Comparison of ENCODE assay signal across 8 cellular contexts in genomic region chr4:109702950-109703663, GRCh38.
DNase-seq lines count a peak whose midpoint lies in the region; ATAC-seq and TF ChIP-seq lines count a peak whose summit lies in the region.

TSS of gene CASP6 (minus strand) at chr4:109703445. CDS start at chr4:109703395, 50 bp downstream.

- peaks cover 11% of the 10 kb centered on the region for H3K4me1 ChIP-seq in HUES6 (ENCODE audit: control insufficient read depth, insufficient read depth, low read length)
- H3K4me1 ChIP-seq in mucosa of rectum (ENCODE audit: control insufficient read depth in 2 of 2, insufficient read depth in 2 of 2, low read length in 2 of 2) = peaks cover 26 to 44% of the 10 kb centered on the region in 2 donors

- DNase-seq in DMS114 treated with DMSO at 0.1 percent for 48 hours (lab: John Stamatoyannopoulos, UW; ENCODE audit: unreplicated experiment) (peak; percentile 15), OCI-M2 (lab: John Stamatoyannopoulos, UW; ENCODE audit: unreplicated experiment) (peak; percentile 10), erythroblast (lab: John Stamatoyannopoulos, UW) (peak; percentile 88 to 91)
- peak; percentile 79 for DNase-seq in activated T-cell treated with anti-CD3 and anti-CD28 coated beads, Interleukin-2, amount 50 U/mL, for 24 hours
- peak; percentile 36 to 46 for DNase-seq in stimulated activated CD8-positive, alpha-beta memory T cell treated with anti-CD3 and anti-CD28 coated beads, Interleukin-7, amount 100 ng/mL, for 1 hour (ENCODE audit: low read depth in 2 of 2)

- H3K9me3 Mint-ChIP-seq in activated T-cell treated with anti-CD3 and anti-CD28 coated beads, Interleukin-2, amount 50 U/mL, for 24 hours = no peaks in the 10 kb centered on the region

- no peaks in the 10 kb centered on the region for H3K27me3 ChIP-seq in HUES6 (ENCODE audit: control insufficient read depth, insufficient read depth, low read length)
- no peaks in the 10 kb centered on the region for H3K27me3 ChIP-seq in mucosa of rectum (ENCODE audit: control insufficient read depth in 2 of 2, insufficient read depth in 2 of 2, low read length in 2 of 2)

- ATAC-seq in GM21423 (IDR thresholded peaks at IDR 0.05; ENCODE audit: unreplicated experiment) = peak; percentile 80

- peaks cover 19% of the 10 kb centered on the region for H3K36me3 Mint-ChIP-seq in activated T-cell treated with anti-CD3 and anti-CD28 coated beads, Interleukin-2, amount 50 U/mL, for 24 hours (ENCODE audit: low read depth)

- peaks cover 37% of the 10 kb centered on the region for H3K4me1 Mint-ChIP-seq in activated T-cell treated with anti-CD3 and anti-CD28 coated beads, Interleukin-2, amount 50 U/mL, for 24 hours (ENCODE audit: low read depth)

- H3K9ac ChIP-seq in HUES6 (ENCODE audit: low read length) = peak within 1 kb of the TSS; percentile 91
- peak within 1 kb of the TSS; percentile 86 to 93 for H3K9ac ChIP-seq in mucosa of rectum (ENCODE audit: low read depth in 1 of 2, low read length in 2 of 2)

- H3K27ac Mint-ChIP-seq in activated T-cell treated with anti-CD3 and anti-CD28 coated beads, Interleukin-2, amount 50 U/mL, for 24 hours = peak within 1 kb of the TSS; percentile 92

- peak; percentile 64 for TF ChIP-seq POLR2A in erythroblast (IDR thresholded peaks at IDR 0.05; ENCODE audit: low read length)

- H3K27me3 Mint-ChIP-seq in activated T-cell treated with anti-CD3 and anti-CD28 coated beads, Interleukin-2, amount 50 U/mL, for 24 hours = no peaks in the 10 kb centered on the region

- H3K36me3 ChIP-seq in HUES6 (ENCODE audit: control insufficient read depth, insufficient read depth, low read length) = peaks cover 2% of the 10 kb centered on the region
- peaks cover under 1 to 1% of the 10 kb centered on the region in 2 donors for H3K36me3 ChIP-seq in mucosa of rectum (ENCODE audit: control insufficient read depth in 2 of 2, insufficient read depth in 2 of 2, low read length in 2 of 2)

- H3K4me3 Mint-ChIP-seq in activated T-cell treated with anti-CD3 and anti-CD28 coated beads, Interleukin-2, amount 50 U/mL, for 24 hours = peak within 1 kb of the TSS; percentile 90

- H3K27ac ChIP-seq in HUES6 (ENCODE audit: low read depth, low read length) (peak within 1 kb of the TSS; percentile 83; the same call in 1 of the 2 replicates), mucosa of rectum (ENCODE audit: low read depth in 2 of 2, low read length in 2 of 2) (peak within 1 kb of the TSS; percentile 94 to 96)

- H3K9me3 ChIP-seq in HUES6 (ENCODE audit: control insufficient read depth, insufficient read depth, low read depth, low read length) (no peaks in the 10 kb centered on the region), mucosa of rectum (ENCODE audit: control insufficient read depth in 2 of 2, low read length in 2 of 2) (no peaks in the 10 kb centered on the region)

- H3K4me3 ChIP-seq in HUES6 (ENCODE audit: low read depth, low read length) (peak within 1 kb of the TSS; percentile 96), mucosa of rectum (ENCODE audit: low read length in 2 of 2) (peak within 1 kb of the TSS; percentile 84 to 97)

Comparison
In these comparisons a context has a peak if more than half of its experiments do, and no peak if none do; other contexts are left out.
1. Peak in every context shown above with its lines: DNase-seq, ATAC-seq, H3K4me3 ChIP-seq and H3K27ac ChIP-seq.
2. DNase-seq: peak in every context shown above with its lines; median percentile 90 in erythroblast; 79 in activated T-cell treated with anti-CD3 and anti-CD28 coated beads, Interleukin-2, amount 50 U/mL, for 24 hours; 41 in stimulated activated CD8-positive, alpha-beta memory T cell treated with anti-CD3 and anti-CD28 coated beads, Interleukin-7, amount 100 ng/mL, for 1 hour; 15 in DMS114 treated with DMSO at 0.1 percent for 48 hours; 10 in OCI-M2.